In the genomic region with DNA sequence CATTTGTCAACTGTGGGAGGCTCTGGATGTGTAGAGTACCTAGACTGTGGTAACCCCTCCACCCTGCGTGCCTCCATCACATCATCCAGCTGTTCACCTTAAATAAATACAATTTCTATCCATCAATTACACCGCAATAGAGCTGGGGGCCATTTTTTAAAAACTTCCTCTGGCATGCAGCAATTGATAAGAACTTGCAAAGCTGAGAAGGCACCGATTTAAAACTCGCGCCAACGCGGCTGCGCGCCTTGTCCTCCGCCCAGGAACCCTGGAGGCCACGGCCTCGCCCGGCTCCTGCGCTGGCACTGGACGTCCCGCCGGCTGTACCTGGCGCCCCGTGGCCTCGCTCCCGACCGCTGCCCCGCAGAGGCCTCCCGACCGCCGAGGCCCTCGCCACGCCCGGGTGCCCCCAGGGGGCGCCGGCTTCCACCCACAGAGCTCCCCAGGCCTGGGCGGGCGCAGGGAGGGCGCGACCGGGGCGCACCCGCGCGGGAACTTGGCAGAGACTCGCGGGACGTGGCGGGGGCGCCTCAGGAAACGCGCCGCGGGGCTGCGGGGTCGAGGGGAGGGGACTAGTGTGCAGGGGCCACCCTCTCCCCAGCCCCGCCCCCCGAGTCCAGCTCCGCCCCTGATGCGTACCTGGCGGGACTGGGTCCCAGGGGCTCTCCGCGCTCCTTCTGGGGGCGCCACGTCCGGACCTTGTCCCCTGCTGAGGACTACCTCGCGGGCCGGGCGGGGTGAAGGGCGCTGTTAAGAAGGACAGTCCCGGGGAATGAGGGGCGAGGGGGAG, we compare ENCODE assay signal across 1 cellular context.
TF ChIP-seq lines count a peak whose summit lies in the region.

No MANE protein-coding gene starts in this region.

TF ChIP-seq in H1, 55 proteins besides CTCF, POLR2A, EP300 and RAD21 (continued from another document):
- TF ChIP-seq ASH2L (IDR thresholded peaks at IDR 0.05; ENCODE audit: low read length) (peak; percentile 33), GTF2F1 (IDR thresholded peaks at IDR 0.05; ENCODE audit: borderline replicate concordance, low read depth, low read length) (no peak), PHF8 (conservative IDR thresholded peaks at IDR 0.05; ENCODE audit: low read depth, low read length) (0 out of 2 replicates have a peak, but pooled peaks have one; percentile 10), GABPA (IDR thresholded peaks at IDR 0.05; ENCODE audit: borderline replicate concordance, insufficient read depth, low read length) (no peak), SUZ12 (IDR thresholded peaks at IDR 0.05; ENCODE audit: low read length) (peak; percentile 49; the same call in 1 of the 2 replicates), KDM4A (IDR thresholded peaks at IDR 0.05; ENCODE audit: low read depth, low read length, severe bottlenecking) (peak; percentile 87), CHD2 (IDR thresholded peaks at IDR 0.05; ENCODE audit: low read length) (no peak)
